7 cellular contexts compared by ENCODE assay signal in the genomic region with DNA sequence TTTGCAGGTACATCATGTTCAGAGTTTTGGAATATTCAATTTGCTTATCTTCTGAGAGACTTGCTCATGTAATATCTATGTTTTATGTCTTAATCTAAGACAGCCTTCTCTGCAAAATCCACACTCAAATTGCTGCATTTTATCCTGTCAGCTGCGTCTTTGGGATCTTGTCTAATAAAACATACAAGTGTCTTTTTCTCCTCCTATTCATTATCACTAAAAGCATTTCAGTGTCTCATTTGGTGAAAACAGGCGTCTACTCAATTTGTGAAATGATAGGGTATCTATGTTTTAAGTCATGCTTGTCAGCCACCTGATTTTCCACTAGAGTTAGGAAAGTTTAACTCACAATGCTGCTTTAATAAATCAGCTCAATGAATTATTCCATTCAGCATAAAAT.
"Had no signal": no experiment of that assay in that cellular context is flagged by ENCODE, and none has a peak within 500 bp of the region (broad histone marks: within the 10 kb centered on the region; RNA-seq: fewer than 3 reads in every experiment).

No MANE protein-coding gene starts in this region.

- H3K4me3 Mint-ChIP-seq: GM23338, HFFc6, IgD-negative memory B cell had no signal

- DNase-seq: H7, HFFc6 had no signal

- H3K27ac Mint-ChIP-seq: GM23338, HFFc6, IgD-negative memory B cell had no signal

- H3K4me1 Mint-ChIP-seq: IgD-negative memory B cell had no signal

- FAIRE-seq: H1, HepG2 had no signal

- H3K36me3 Mint-ChIP-seq: IgD-negative memory B cell had no signal

- H3K9me3 ChIP-seq: HAP-1 had no signal

- H3K4me3 ChIP-seq: GM23338, HAP-1 had no signal

- H3K36me3 ChIP-seq: HAP-1 had no signal

- H3K9me3 Mint-ChIP-seq: HFFc6 had no signal

- H3K27me3 Mint-ChIP-seq: IgD-negative memory B cell had no signal
